1 cellular context compared by ENCODE assay signal in the genomic region with DNA sequence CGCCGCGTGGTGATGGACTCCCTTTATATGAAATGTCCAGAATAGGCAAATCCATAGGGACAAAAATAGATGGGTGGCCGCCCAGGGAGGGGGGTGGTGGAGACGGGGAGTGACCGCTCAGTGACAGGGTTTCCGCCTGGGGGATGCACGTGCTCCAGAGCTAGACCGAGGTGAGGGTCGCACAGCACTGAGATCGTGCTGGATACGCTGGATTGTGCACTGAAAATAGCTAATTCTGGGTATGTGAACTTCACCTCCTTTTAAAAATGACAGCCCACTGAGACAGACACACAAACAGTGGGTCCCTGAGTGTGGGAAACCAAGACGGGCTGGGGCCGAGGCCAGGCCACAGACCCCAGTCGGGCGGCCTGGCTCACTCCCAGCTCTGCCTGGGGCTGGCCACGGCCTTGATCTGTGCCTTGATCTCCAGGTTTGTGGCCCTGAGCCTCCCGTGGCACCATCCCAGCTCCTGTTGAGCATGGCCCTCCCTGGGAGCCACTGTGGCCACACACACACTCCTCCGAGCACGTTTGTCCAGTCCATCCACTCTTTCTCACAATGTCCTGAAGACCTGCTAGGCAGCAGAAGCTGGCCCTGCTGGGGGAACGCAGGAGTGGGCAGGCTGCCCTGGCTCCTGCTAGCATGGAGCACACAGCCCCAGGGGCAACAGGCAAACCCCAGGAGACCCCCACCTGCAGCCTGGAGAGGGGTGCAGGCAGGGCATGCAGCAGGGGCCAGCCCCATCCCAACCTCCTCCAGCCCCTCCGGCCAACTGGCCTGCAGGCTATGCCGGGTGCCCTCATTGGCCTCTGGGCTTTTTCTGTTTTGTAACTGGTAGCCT.
A peak's percentile ranks its signal among the peaks of the same experiment; 100 is the strongest.
TF ChIP-seq lines count a peak whose summit lies in the region.

No MANE protein-coding gene starts in this region.

TF ChIP-seq in HepG2, 621 proteins besides CTCF, POLR2A, EP300 and RAD21 (continued from another document and continues in another):
- TF ChIP-seq, protein P1, sequence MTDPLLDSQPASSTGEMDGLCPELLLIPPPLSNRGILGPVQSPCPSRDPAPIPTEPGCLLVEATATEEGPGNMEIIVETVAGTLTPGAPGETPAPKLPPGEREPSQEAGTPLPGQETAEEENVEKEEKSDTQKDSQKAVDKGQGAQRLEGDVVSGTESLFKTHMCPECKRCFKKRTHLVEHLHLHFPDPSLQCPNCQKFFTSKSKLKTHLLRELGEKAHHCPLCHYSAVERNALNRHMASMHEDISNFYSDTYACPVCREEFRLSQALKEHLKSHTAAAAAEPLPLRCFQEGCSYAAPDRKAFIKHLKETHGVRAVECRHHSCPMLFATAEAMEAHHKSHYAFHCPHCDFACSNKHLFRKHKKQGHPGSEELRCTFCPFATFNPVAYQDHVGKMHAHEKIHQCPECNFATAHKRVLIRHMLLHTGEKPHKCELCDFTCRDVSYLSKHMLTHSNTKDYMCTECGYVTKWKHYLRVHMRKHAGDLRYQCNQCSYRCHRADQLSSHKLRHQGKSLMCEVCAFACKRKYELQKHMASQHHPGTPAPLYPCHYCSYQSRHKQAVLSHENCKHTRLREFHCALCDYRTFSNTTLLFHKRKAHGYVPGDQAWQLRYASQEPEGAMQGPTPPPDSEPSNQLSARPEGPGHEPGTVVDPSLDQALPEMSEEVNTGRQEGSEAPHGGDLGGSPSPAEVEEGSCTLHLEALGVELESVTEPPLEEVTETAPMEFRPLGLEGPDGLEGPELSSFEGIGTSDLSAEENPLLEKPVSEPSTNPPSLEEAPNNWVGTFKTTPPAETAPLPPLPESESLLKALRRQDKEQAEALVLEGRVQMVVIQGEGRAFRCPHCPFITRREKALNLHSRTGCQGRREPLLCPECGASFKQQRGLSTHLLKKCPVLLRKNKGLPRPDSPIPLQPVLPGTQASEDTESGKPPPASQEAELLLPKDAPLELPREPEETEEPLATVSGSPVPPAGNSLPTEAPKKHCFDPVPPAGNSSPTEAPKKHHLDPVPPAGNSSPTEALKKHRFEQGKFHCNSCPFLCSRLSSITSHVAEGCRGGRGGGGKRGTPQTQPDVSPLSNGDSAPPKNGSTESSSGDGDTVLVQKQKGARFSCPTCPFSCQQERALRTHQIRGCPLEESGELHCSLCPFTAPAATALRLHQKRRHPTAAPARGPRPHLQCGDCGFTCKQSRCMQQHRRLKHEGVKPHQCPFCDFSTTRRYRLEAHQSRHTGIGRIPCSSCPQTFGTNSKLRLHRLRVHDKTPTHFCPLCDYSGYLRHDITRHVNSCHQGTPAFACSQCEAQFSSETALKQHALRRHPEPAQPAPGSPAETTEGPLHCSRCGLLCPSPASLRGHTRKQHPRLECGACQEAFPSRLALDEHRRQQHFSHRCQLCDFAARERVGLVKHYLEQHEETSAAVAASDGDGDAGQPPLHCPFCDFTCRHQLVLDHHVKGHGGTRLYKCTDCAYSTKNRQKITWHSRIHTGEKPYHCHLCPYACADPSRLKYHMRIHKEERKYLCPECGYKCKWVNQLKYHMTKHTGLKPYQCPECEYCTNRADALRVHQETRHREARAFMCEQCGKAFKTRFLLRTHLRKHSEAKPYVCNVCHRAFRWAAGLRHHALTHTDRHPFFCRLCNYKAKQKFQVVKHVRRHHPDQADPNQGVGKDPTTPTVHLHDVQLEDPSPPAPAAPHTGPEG (CRISPR knock-in tag; IDR thresholded peaks at IDR 0.05) = peak; percentile 56
- TF ChIP-seq ZNF614 (CRISPR knock-in tag; IDR thresholded peaks at IDR 0.05; ENCODE audit: borderline replicate concordance) = no peak
- 0 out of 2 replicates have a peak, but pooled peaks have one; percentile 30 for TF ChIP-seq HMG20A (CRISPR knock-in tag; IDR thresholded peaks at IDR 0.05; ENCODE audit: borderline replicate concordance)
- no peak for TF ChIP-seq EZH2 (conservative IDR thresholded peaks at IDR 0.05; ENCODE audit: low read depth, low read length)
- no peak for TF ChIP-seq CENPX (CRISPR knock-in tag; IDR thresholded peaks at IDR 0.05)
- no peak for TF ChIP-seq SIN3B (IDR thresholded peaks at IDR 0.05; ENCODE audit: low read length)
- no peak for TF ChIP-seq ZNF557 (CRISPR knock-in tag; IDR thresholded peaks at IDR 0.05)
- TF ChIP-seq ZNF180 (CRISPR knock-in tag; IDR thresholded peaks at IDR 0.05; ENCODE audit: borderline replicate concordance, low read depth) = no peak
- no peak for TF ChIP-seq ZBTB26 (CRISPR knock-in tag; IDR thresholded peaks at IDR 0.05; ENCODE audit: borderline replicate concordance)
- peak; percentile 78; the same call in 1 of the 2 replicates for TF ChIP-seq ZBTB7B (CRISPR knock-in tag; IDR thresholded peaks at IDR 0.05)
- TF ChIP-seq DNMT3B (CRISPR knock-in tag; conservative IDR thresholded peaks at IDR 0.05) = no peak
- TF ChIP-seq ZNF780A (CRISPR knock-in tag; IDR thresholded peaks at IDR 0.05) = no peak
- TF ChIP-seq ZEB1 (IDR thresholded peaks at IDR 0.05; ENCODE audit: insufficient replicate concordance, low read depth) = no peak
- no peak for TF ChIP-seq FOSL1 (CRISPR knock-in tag; IDR thresholded peaks at IDR 0.05; ENCODE audit: borderline replicate concordance)
- TF ChIP-seq AGO2 (optimal IDR thresholded peaks at IDR 0.05; ENCODE audit: low read depth, low read length) = peak; percentile 88
- TF ChIP-seq SKI (IDR thresholded peaks at IDR 0.05; ENCODE audit: partially characterized antibody) = no peak
- TF ChIP-seq FOXC1 (CRISPR knock-in tag; IDR thresholded peaks at IDR 0.05; ENCODE audit: borderline replicate concordance) = no peak
- TF ChIP-seq PCBP1 (IDR thresholded peaks at IDR 0.05; ENCODE audit: borderline replicate concordance, low read depth, low read length) = peak; percentile 37; the same call in 1 of the 2 replicates
- TF ChIP-seq NR2F2 (IDR thresholded peaks at IDR 0.05; ENCODE audit: borderline replicate concordance, low read depth) = no peak
- 0 out of 2 replicates have a peak, but pooled peaks have one; percentile 20 for TF ChIP-seq GZF1 (CRISPR knock-in tag; IDR thresholded peaks at IDR 0.05)
- TF ChIP-seq BRD4 (CRISPR knock-in tag; IDR thresholded peaks at IDR 0.05) = peak; percentile 98
- 0 out of 2 replicates have a peak, but pooled peaks have one; percentile 5 for TF ChIP-seq ZNF607 (CRISPR knock-in tag; IDR thresholded peaks at IDR 0.05; ENCODE audit: borderline replicate concordance)
- TF ChIP-seq, protein P2, sequence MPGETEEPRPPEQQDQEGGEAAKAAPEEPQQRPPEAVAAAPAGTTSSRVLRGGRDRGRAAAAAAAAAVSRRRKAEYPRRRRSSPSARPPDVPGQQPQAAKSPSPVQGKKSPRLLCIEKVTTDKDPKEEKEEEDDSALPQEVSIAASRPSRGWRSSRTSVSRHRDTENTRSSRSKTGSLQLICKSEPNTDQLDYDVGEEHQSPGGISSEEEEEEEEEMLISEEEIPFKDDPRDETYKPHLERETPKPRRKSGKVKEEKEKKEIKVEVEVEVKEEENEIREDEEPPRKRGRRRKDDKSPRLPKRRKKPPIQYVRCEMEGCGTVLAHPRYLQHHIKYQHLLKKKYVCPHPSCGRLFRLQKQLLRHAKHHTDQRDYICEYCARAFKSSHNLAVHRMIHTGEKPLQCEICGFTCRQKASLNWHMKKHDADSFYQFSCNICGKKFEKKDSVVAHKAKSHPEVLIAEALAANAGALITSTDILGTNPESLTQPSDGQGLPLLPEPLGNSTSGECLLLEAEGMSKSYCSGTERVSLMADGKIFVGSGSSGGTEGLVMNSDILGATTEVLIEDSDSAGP (CRISPR knock-in tag; IDR thresholded peaks at IDR 0.05; ENCODE audit: borderline replicate concordance) = peak; percentile 62; the same call in 1 of the 2 replicates
- TF ChIP-seq NRL (CRISPR knock-in tag; IDR thresholded peaks at IDR 0.05; ENCODE audit: borderline replicate concordance) = 0 out of 2 replicates have a peak, but pooled peaks have one; percentile 35
- no peak for TF ChIP-seq NR2C2 (CRISPR knock-in tag; IDR thresholded peaks at IDR 0.05; ENCODE audit: borderline replicate concordance)
- TF ChIP-seq TAF1 (CRISPR knock-in tag; IDR thresholded peaks at IDR 0.05) = peak; percentile 54; the same call in 1 of the 2 replicates
- TF ChIP-seq ZBTB38 (CRISPR knock-in tag; IDR thresholded peaks at IDR 0.05) = peak; percentile 99
- TF ChIP-seq ZBTB49 (CRISPR knock-in tag; IDR thresholded peaks at IDR 0.05; ENCODE audit: borderline replicate concordance) = no peak
- TF ChIP-seq CEBPG (CRISPR knock-in tag; IDR thresholded peaks at IDR 0.05) = no peak
- peak; percentile 44; the same call in 1 of the 2 replicates for TF ChIP-seq TBX2 (CRISPR knock-in tag; IDR thresholded peaks at IDR 0.05; ENCODE audit: borderline replicate concordance)
- TF ChIP-seq, protein P3, sequence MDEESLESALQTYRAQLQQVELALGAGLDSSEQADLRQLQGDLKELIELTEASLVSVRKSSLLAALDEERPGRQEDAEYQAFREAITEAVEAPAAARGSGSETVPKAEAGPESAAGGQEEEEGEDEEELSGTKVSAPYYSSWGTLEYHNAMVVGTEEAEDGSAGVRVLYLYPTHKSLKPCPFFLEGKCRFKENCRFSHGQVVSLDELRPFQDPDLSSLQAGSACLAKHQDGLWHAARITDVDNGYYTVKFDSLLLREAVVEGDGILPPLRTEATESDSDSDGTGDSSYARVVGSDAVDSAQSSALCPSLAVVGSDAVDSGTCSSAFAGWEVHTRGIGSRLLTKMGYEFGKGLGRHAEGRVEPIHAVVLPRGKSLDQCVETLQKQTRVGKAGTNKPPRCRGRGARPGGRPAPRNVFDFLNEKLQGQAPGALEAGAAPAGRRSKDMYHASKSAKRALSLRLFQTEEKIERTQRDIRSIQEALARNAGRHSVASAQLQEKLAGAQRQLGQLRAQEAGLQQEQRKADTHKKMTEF (CRISPR knock-in tag; IDR thresholded peaks at IDR 0.05) = no peak; the same call in 1 of the 2 replicates
- TF ChIP-seq, protein P4, sequence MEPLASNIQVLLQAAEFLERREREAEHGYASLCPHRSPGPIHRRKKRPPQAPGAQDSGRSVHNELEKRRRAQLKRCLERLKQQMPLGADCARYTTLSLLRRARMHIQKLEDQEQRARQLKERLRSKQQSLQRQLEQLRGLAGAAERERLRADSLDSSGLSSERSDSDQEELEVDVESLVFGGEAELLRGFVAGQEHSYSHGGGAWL (CRISPR knock-in tag; IDR thresholded peaks at IDR 0.05) = no peak
- TF ChIP-seq, protein P5, sequence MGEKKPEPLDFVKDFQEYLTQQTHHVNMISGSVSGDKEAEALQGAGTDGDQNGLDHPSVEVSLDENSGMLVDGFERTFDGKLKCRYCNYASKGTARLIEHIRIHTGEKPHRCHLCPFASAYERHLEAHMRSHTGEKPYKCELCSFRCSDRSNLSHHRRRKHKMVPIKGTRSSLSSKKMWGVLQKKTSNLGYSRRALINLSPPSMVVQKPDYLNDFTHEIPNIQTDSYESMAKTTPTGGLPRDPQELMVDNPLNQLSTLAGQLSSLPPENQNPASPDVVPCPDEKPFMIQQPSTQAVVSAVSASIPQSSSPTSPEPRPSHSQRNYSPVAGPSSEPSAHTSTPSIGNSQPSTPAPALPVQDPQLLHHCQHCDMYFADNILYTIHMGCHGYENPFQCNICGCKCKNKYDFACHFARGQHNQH (CRISPR knock-in tag; IDR thresholded peaks at IDR 0.05) = peak; percentile 31; the same call in 1 of the 2 replicates
- no peak for TF ChIP-seq SMAD1 (CRISPR knock-in tag; IDR thresholded peaks at IDR 0.05; ENCODE audit: borderline replicate concordance, low read depth)
- peak; percentile 81; the same call in 1 of the 2 replicates for TF ChIP-seq ZNF264 (CRISPR knock-in tag; IDR thresholded peaks at IDR 0.05)
- TF ChIP-seq, protein P6, sequence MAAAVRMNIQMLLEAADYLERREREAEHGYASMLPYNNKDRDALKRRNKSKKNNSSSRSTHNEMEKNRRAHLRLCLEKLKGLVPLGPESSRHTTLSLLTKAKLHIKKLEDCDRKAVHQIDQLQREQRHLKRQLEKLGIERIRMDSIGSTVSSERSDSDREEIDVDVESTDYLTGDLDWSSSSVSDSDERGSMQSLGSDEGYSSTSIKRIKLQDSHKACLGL (CRISPR knock-in tag; IDR thresholded peaks at IDR 0.05) = 0 out of 2 replicates have a peak, but pooled peaks have one; percentile 40
- TF ChIP-seq ZNF737 (CRISPR knock-in tag; IDR thresholded peaks at IDR 0.05; ENCODE audit: borderline replicate concordance) = no peak
- peak; percentile 57; the same call in 1 of the 2 replicates for TF ChIP-seq CSRNP1 (CRISPR knock-in tag; IDR thresholded peaks at IDR 0.05)
